In the genomic region with DNA sequence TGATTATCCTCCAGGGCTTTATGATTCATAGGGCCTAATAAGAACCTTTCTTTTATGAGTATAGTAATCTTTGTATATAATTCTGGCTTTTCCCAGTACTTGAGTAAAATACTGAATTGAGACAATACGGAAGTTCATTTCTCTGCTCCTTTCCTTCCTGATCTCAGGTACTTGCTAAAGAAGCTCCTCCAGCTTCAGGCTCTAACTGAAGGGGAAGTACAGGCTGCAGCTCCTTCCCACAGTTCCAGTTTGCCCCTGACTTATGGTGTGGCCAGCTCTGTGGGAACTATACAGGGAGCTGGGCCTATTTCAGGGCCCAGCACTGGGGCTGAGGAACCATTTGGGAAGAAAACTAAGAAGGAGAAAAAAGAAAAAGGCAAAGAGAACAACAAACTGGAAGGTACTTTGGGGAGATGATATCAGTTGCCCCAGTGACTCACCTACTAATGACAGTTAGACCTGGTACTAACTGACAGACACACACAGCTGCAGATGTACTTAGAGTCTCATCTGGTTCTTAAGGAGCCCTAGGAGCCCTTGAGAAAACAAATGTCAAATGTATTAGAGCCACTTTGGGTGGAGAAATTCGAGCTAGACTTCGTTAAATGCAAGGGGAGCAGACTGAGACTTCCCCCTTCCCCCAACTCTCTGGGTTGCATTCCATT, we compare ENCODE assay signal across 25 cellular contexts. TPM values are rescaled to one million over a fixed set of nuclear protein-coding genes. Genes with fewer than 3 reads are reported as not detected.
DNase-seq lines count a peak whose midpoint lies in the region; ATAC-seq and TF ChIP-seq lines count a peak whose summit lies in the region.
"Had no signal": no experiment of that assay in that cellular context is flagged by ENCODE, and none has a peak within 500 bp of the region (broad histone marks: within the 10 kb centered on the region; RNA-seq: fewer than 3 reads in every experiment).

No MANE protein-coding gene starts in this region.

- H3K27ac Mint-ChIP-seq in CD4-positive, CD25-positive, alpha-beta regulatory T cell = peak overlapping the region; percentile 45 to 52 (median 51)
- peak overlapping the region; percentile 39 for H3K27ac Mint-ChIP-seq in activated CD8-positive, alpha-beta T cell treated with anti-CD3 and anti-CD28 coated beads for 36 hours
- no peak overlapping the region for H3K27ac Mint-ChIP-seq in type B pancreatic cell
- H3K27ac Mint-ChIP-seq: WTC11 had no signal

- no peak overlapping the region for H2BK5ac ChIP-seq in mesenchymal stem cell (ENCODE audit: low read depth, low read length, poor library complexity, severe bottlenecking)

- H3K4me1 Mint-ChIP-seq in CD4-positive, CD25-positive, alpha-beta regulatory T cell = peaks cover 28 to 61% (median 37%) of the 10 kb centered on the region in 4 donors
- peaks cover 31% of the 10 kb centered on the region for H3K4me1 Mint-ChIP-seq in activated CD8-positive, alpha-beta T cell treated with anti-CD3 and anti-CD28 coated beads for 36 hours (ENCODE audit: low read depth)
- peaks cover 7% of the 10 kb centered on the region for H3K4me1 Mint-ChIP-seq in type B pancreatic cell (ENCODE audit: unreplicated experiment)

- no peak for TF ChIP-seq CTCF in DND-41 (IDR thresholded peaks at IDR 0.05; ENCODE audit: borderline replicate concordance, extremely low read depth, low read length, poor library complexity, severe bottlenecking)
- no peak for TF ChIP-seq CTCF in activated CD8-positive, alpha-beta T cell treated with anti-CD3 and anti-CD28 coated beads for 36 hours (IDR thresholded peaks at IDR 0.05)
- no peak for TF ChIP-seq CTCF in type B pancreatic cell (conservative IDR thresholded peaks at IDR 0.05)
- TF ChIP-seq CTCF in GM10248 (IDR thresholded peaks at IDR 0.05; ENCODE audit: control extremely low read depth, extremely low read depth, low read depth, missing control alignments) = no peak

- no peak overlapping the region for H3K27ac ChIP-seq in CD4-positive, CD25-positive, alpha-beta regulatory T cell (ENCODE audit: insufficient read depth, low read length, poor library complexity, severe bottlenecking)
- H3K27ac ChIP-seq in DND-41 (ENCODE audit: low read length) = no peak overlapping the region
- H3K27ac ChIP-seq in mesenchymal stem cell (ENCODE audit: low read length, poor library complexity, severe bottlenecking) = no peak overlapping the region
- H3K27ac ChIP-seq: KMS-11, lower lobe of right lung, SK-N-MC, tibial artery had no signal

- H3K9me3 Mint-ChIP-seq in CD4-positive, CD25-positive, alpha-beta regulatory T cell = no peaks in the 10 kb centered on the region
- H3K9me3 Mint-ChIP-seq in activated CD8-positive, alpha-beta T cell treated with anti-CD3 and anti-CD28 coated beads for 36 hours = no peaks in the 10 kb centered on the region
- H3K9me3 Mint-ChIP-seq in type B pancreatic cell = no peaks in the 10 kb centered on the region
- H3K9me3 Mint-ChIP-seq: WTC11 had no signal

- CTCF ChIA-PET in activated CD8-positive, alpha-beta T cell treated with anti-CD3 and anti-CD28 coated beads for 36 hours (lab: Charles Lee) = interaction anchor here (0.8 to 3.1 kb wide), 3 partner anchors 19 to 137 kb away, joined by 3 to 15 read pairs (median 3); no protein-coding TSS in a partner anchor
- CTCF ChIA-PET in GM10248 (lab: Yijun Ruan, JAX) = interaction anchor here (1.2 to 6.9 kb wide), 7 partner anchors 13 to 251 kb away, joined by 3 to 30 read pairs (median 4); no protein-coding TSS in a partner anchor

- POLR2A ChIA-PET in activated CD8-positive, alpha-beta T cell treated with anti-CD3 and anti-CD28 coated beads for 36 hours (lab: Charles Lee) = interaction anchor here (0.9 to 1.5 kb wide), 3 partner anchors 10 to 120 kb away, joined by 3 to 4 read pairs (median 3); no protein-coding TSS in a partner anchor
- POLR2A ChIA-PET in GM10248 (lab: Yijun Ruan, JAX) = no interaction called here

- peaks cover 38% of the 10 kb centered on the region for H3K36me3 ChIP-seq in CD4-positive, CD25-positive, alpha-beta regulatory T cell (ENCODE audit: control insufficient read depth, insufficient read depth, low read length)
- H3K36me3 ChIP-seq in DND-41 (ENCODE audit: insufficient read depth, low read length) (peaks cover 51% of the 10 kb centered on the region), mesenchymal stem cell (ENCODE audit: control insufficient read depth in 1 of 2, insufficient read depth in 2 of 2, low read depth in 1 of 2, low read length in 2 of 2) (peaks cover 14 to 50% of the 10 kb centered on the region in 2 experiments)

- H3K14ac ChIP-seq in mesenchymal stem cell (ENCODE audit: low read length in 2 of 2) = no peak overlapping the region

- ATAC-seq in CD4-positive, CD25-positive, alpha-beta regulatory T cell (ENCODE audit: low read depth in 2 of 2) = no peak
- ATAC-seq in DND-41 (ENCODE audit: insufficient read depth, low read depth) = no peak
- no peak for ATAC-seq in activated CD8-positive, alpha-beta T cell treated with anti-CD3 and anti-CD28 coated beads for 36 hours
- ATAC-seq: lower lobe of right lung, WTC11 had no signal

- peak overlapping the region in 2 of 4 donors; percentile 47 to 48 for H3K4me3 Mint-ChIP-seq in CD4-positive, CD25-positive, alpha-beta regulatory T cell
- H3K4me3 Mint-ChIP-seq in activated CD8-positive, alpha-beta T cell treated with anti-CD3 and anti-CD28 coated beads for 36 hours = no peak overlapping the region
- H3K4me3 Mint-ChIP-seq in type B pancreatic cell = no peak overlapping the region
- H3K4me3 Mint-ChIP-seq: WTC11 had no signal

- peaks cover 12% of the 10 kb centered on the region for H4K20me1 ChIP-seq in DND-41 (ENCODE audit: insufficient read depth, low read length)

- peak overlapping the region; percentile 8 for H2BK15ac ChIP-seq in mesenchymal stem cell (ENCODE audit: low read depth, poor library complexity, severe bottlenecking)

- no peak overlapping the region for H3K4ac ChIP-seq in mesenchymal stem cell (ENCODE audit: low read depth in 1 of 2, low read length in 2 of 2)

- H2AK5ac ChIP-seq in mesenchymal stem cell (ENCODE audit: low read length, severe bottlenecking) = no peak overlapping the region

- H3K79me1 ChIP-seq in mesenchymal stem cell (replicated peaks; ENCODE audit: low read length, poor library complexity, severe bottlenecking) = peaks cover 20% of the 10 kb centered on the region

- H3K23ac ChIP-seq in mesenchymal stem cell (ENCODE audit: low read length in 2 of 2) = no peak overlapping the region

- no peak overlapping the region for H2BK12ac ChIP-seq in mesenchymal stem cell (ENCODE audit: low read length in 2 of 2)

- no peak overlapping the region for H2AFZ ChIP-seq in DND-41 (ENCODE audit: low read depth, low read length)
- H2AFZ ChIP-seq in mesenchymal stem cell (ENCODE audit: low read depth, low read length) = no peak overlapping the region

- no peaks in the 10 kb centered on the region for H3K27me3 ChIP-seq in CD4-positive, CD25-positive, alpha-beta regulatory T cell (ENCODE audit: control insufficient read depth, insufficient read depth, low read length)
- H3K27me3 ChIP-seq in DND-41 (ENCODE audit: insufficient read depth, low read length, poor library complexity) (peaks cover 5% of the 10 kb centered on the region), mesenchymal stem cell (ENCODE audit: control insufficient read depth in 1 of 2, insufficient read depth in 1 of 2, low read length in 2 of 2) (no peaks in the 10 kb centered on the region)
- H3K27me3 ChIP-seq: tibial artery had no signal

- H3K36me3 Mint-ChIP-seq in CD4-positive, CD25-positive, alpha-beta regulatory T cell = peaks cover 27% of the 10 kb centered on the region
- peaks cover 29% of the 10 kb centered on the region for H3K36me3 Mint-ChIP-seq in activated CD8-positive, alpha-beta T cell treated with anti-CD3 and anti-CD28 coated beads for 36 hours (ENCODE audit: low read depth)
- H3K36me3 Mint-ChIP-seq in type B pancreatic cell = peaks cover 18% of the 10 kb centered on the region

- H3K4me1 ChIP-seq in CD4-positive, CD25-positive, alpha-beta regulatory T cell (ENCODE audit: control insufficient read depth, insufficient read depth, low read length, poor library complexity, severe bottlenecking) = peaks cover 14% of the 10 kb centered on the region
- H3K4me1 ChIP-seq in DND-41 (ENCODE audit: insufficient read depth, low read length) (peaks cover 34% of the 10 kb centered on the region), mesenchymal stem cell (ENCODE audit: control insufficient read depth, insufficient read depth, low read depth, low read length) (peaks cover 1% of the 10 kb centered on the region)

- H3K27me3 Mint-ChIP-seq in CD4-positive, CD25-positive, alpha-beta regulatory T cell = no peaks in the 10 kb centered on the region
- no peaks in the 10 kb centered on the region for H3K27me3 Mint-ChIP-seq in activated CD8-positive, alpha-beta T cell treated with anti-CD3 and anti-CD28 coated beads for 36 hours
- H3K27me3 Mint-ChIP-seq in type B pancreatic cell = no peaks in the 10 kb centered on the region

- 100% methylated on average over 3 of the region's 3 CpGs for WGBS in mesenchymal stem cell

- no peak overlapping the region for H3K18ac ChIP-seq in mesenchymal stem cell (ENCODE audit: low read depth in 1 of 2, low read length in 2 of 2)

- no peaks in the 10 kb centered on the region for H3K9me3 ChIP-seq in CD4-positive, CD25-positive, alpha-beta regulatory T cell (ENCODE audit: control insufficient read depth in 2 of 2, low read length in 2 of 2)
- H3K9me3 ChIP-seq in DND-41 (ENCODE audit: insufficient read depth, low read length, severe bottlenecking) (no peaks in the 10 kb centered on the region), mesenchymal stem cell (ENCODE audit: control insufficient read depth, low read length) (no peaks in the 10 kb centered on the region)
- H3K9me3 ChIP-seq: lower lobe of right lung, tibial artery had no signal

- H4K91ac ChIP-seq in mesenchymal stem cell (ENCODE audit: low read length) = no peak overlapping the region

- DNase-seq in CD4-positive, CD25-positive, alpha-beta regulatory T cell = no peak
- DNase-seq in DND-41 = no peak
- DNase-seq in activated CD8-positive, alpha-beta T cell treated with anti-CD3 and anti-CD28 coated beads for 36 hours = no peak
- no peak for DNase-seq in mesenchymal stem cell
- no peak for DNase-seq in AML-193 (lab: John Stamatoyannopoulos, UW)
- DNase-seq in type B pancreatic cell (ENCODE audit: extremely low spot score, unreplicated experiment) = no peak
- no peak for DNase-seq in occipital lobe (lab: John Stamatoyannopoulos, UW)
- no peak for DNase-seq in GM10248 (ENCODE audit: extremely low spot score)
- DNase-seq: activated CD4-positive, alpha-beta T cell treated with anti-CD3 and anti-CD28 coated beads, Interleukin-2, amount 50 U/mL, for 48 hours; DMS79; islet precursor cell; lower lobe of right lung; NCI-H1105 treated with DMSO at 0.1 percent for 48 hours; NCI-H2081 treated with DMSO at 0.1 percent for 48 hours; NCI-H510A treated with DMSO at 0.1 percent for 48 hours; NK-92 treated with Interleukin-12 subunit alpha and Interleukin-12 subunit beta, amount 100 ng/mL, for 24 hours; RPMI8226; stimulated activated CD4-positive, alpha-beta T cell treated with anti-CD3 and anti-CD28 coated beads, Interleukin-4, amount 100 ng/mL, for 24 hours; stimulated activated naive CD4-positive, alpha-beta T cell treated with Interleukin-2 at 50 U/mL for 16 hours; tibial artery had no signal

- no peak overlapping the region for H3K4me3 ChIP-seq in CD4-positive, CD25-positive, alpha-beta regulatory T cell (ENCODE audit: low read depth, low read length)
- H3K4me3 ChIP-seq in DND-41 (ENCODE audit: low read depth in 1 of 2, low read length in 2 of 2) = no peak overlapping the region
- peak overlapping the region in 1 of 2 experiments; percentile 4 for H3K4me3 ChIP-seq in mesenchymal stem cell (ENCODE audit: insufficient read depth in 1 of 2, low read depth in 1 of 2, low read length in 2 of 2)
- H3K4me3 ChIP-seq: lower lobe of right lung, SK-N-MC, tibial artery had no signal

- H3K4me2 ChIP-seq in DND-41 (ENCODE audit: insufficient read depth, low read length) = peak overlapping the region; percentile 96; the same call in 1 of the 2 replicates
- no peak overlapping the region for H3K4me2 ChIP-seq in mesenchymal stem cell (ENCODE audit: low read length, poor library complexity, severe bottlenecking)
- H3K4me2 ChIP-seq: KMS-11 had no signal

- H4K8ac ChIP-seq in mesenchymal stem cell (ENCODE audit: low read length) = no peak overlapping the region

- H3K9ac ChIP-seq in DND-41 (ENCODE audit: low read depth, low read length) (no peak overlapping the region), mesenchymal stem cell (ENCODE audit: low read length) (no peak overlapping the region)
- H3K9ac ChIP-seq: KMS-11 had no signal

- H2BK120ac ChIP-seq in mesenchymal stem cell (ENCODE audit: low read depth, low read length) = no peak overlapping the region

- intact Hi-C loops in activated CD8-positive, alpha-beta T cell treated with anti-CD3 and anti-CD28 coated beads for 36 hours (cut with micrococcal nuclease) = no loop called here

- H3K79me2 ChIP-seq in DND-41 (ENCODE audit: insufficient read depth, low read length) = peaks cover 43% of the 10 kb centered on the region

RNA-seq across cellular contexts. Expression of a gene that starts 3.0 kb away (rescaled TPM):
- total RNA-seq in CD4-positive, CD25-positive, alpha-beta regulatory T cell = 60.7 TPM
- 10 to 100 TPM; 30.3 to 42.3 (median 38.0) TPM for polyA plus RNA-seq in CD4-positive, CD25-positive, alpha-beta regulatory T cell
- total RNA-seq in activated CD8-positive, alpha-beta T cell treated with anti-CD3 and anti-CD28 coated beads for 36 hours = 10 to 100 TPM; 31.9 to 32.1 TPM
- 42.2 TPM for polyA plus RNA-seq in mesenchymal stem cell (2013, experiment 1 of 2)
- 44.4 TPM for polyA plus RNA-seq in mesenchymal stem cell (2013, experiment 2 of 2)
- total RNA-seq in type B pancreatic cell (ENCODE audit: low replicate concordance) (29.4 and 41.1 TPM in 2 replicates), occipital lobe (42.7 TPM)

RNA-seq across cellular contexts. Expression of a gene that starts 14.4 kb away (rescaled TPM):
- total RNA-seq in CD4-positive, CD25-positive, alpha-beta regulatory T cell = not detected
- not detected for polyA plus RNA-seq in CD4-positive, CD25-positive, alpha-beta regulatory T cell
- not detected for total RNA-seq in activated CD8-positive, alpha-beta T cell treated with anti-CD3 and anti-CD28 coated beads for 36 hours
- polyA plus RNA-seq in mesenchymal stem cell (2013, experiment 1 of 2) = not detected
- not detected for polyA plus RNA-seq in mesenchymal stem cell (2013, experiment 2 of 2)
- total RNA-seq in type B pancreatic cell (ENCODE audit: low replicate concordance) = 0.17 TPM in 1 of 2 replicates, not detected in the other
- not detected for total RNA-seq in occipital lobe
- total RNA-seq: HT-29, lower lobe of right lung, osteocyte, WTC11 had no signal

RNA-seq across cellular contexts. Expression of a gene that starts 47.9 kb away (rescaled TPM):
- total RNA-seq in CD4-positive, CD25-positive, alpha-beta regulatory T cell = 5.0 TPM
- polyA plus RNA-seq in CD4-positive, CD25-positive, alpha-beta regulatory T cell = 1 to 10 TPM; 1.4 to 3.0 (median 2.3) TPM
- total RNA-seq in activated CD8-positive, alpha-beta T cell treated with anti-CD3 and anti-CD28 coated beads for 36 hours = 1 to 10 TPM; 5.0 to 6.2 TPM
- polyA plus RNA-seq in mesenchymal stem cell (2013, experiment 1 of 2) = 18.4 TPM
- 18.5 TPM for polyA plus RNA-seq in mesenchymal stem cell (2013, experiment 2 of 2)
- total RNA-seq in type B pancreatic cell (ENCODE audit: low replicate concordance) (28.8 and 33.9 TPM in 2 replicates), occipital lobe (9.7 TPM)

RNA-seq across cellular contexts. Expression of a gene that starts 48.1 kb away (rescaled TPM):
- total RNA-seq in CD4-positive, CD25-positive, alpha-beta regulatory T cell = 0.22 TPM
- 1 to 10 TPM; 1.0 to 2.5 (median 1.3) TPM for polyA plus RNA-seq in CD4-positive, CD25-positive, alpha-beta regulatory T cell
- total RNA-seq in activated CD8-positive, alpha-beta T cell treated with anti-CD3 and anti-CD28 coated beads for 36 hours = 1 to 10 TPM; 3.1 to 3.6 TPM
- 14.5 TPM for polyA plus RNA-seq in mesenchymal stem cell (2013, experiment 1 of 2)
- 13.2 TPM for polyA plus RNA-seq in mesenchymal stem cell (2013, experiment 2 of 2)
- total RNA-seq in type B pancreatic cell (ENCODE audit: low replicate concordance) = 7.2 and 13.4 TPM in 2 replicates
- total RNA-seq in occipital lobe = 5.1 TPM

RNA-seq across cellular contexts. Expression of a gene that starts 55.8 kb away (rescaled TPM):
- not detected for total RNA-seq in CD4-positive, CD25-positive, alpha-beta regulatory T cell
- polyA plus RNA-seq in CD4-positive, CD25-positive, alpha-beta regulatory T cell = not detected
- not detected for total RNA-seq in activated CD8-positive, alpha-beta T cell treated with anti-CD3 and anti-CD28 coated beads for 36 hours
- not detected for polyA plus RNA-seq in mesenchymal stem cell (2013, experiment 1 of 2)
- not detected for polyA plus RNA-seq in mesenchymal stem cell (2013, experiment 2 of 2)
- 0.10 TPM in 1 of 2 replicates, not detected in the other for total RNA-seq in type B pancreatic cell (ENCODE audit: low replicate concordance)
- total RNA-seq in occipital lobe = not detected
- total RNA-seq: HT-29, lower lobe of right lung, osteocyte, WTC11 had no signal
